25 cellular contexts compared by ENCODE assay signal in genomic region chr5:41683181-41683580, GRCh38.
A peak's percentile ranks its signal among the peaks of the same experiment; 100 is the strongest.
DNase-seq lines count a peak whose midpoint lies in the region; ATAC-seq and TF ChIP-seq lines count a peak whose summit lies in the region.
"Had no signal": no experiment of that assay in that cellular context is flagged by ENCODE, and none has a peak within 500 bp of the region (broad histone marks: within the 10 kb centered on the region; RNA-seq: fewer than 3 reads in every experiment).

No MANE protein-coding gene starts in this region.

- H3K4me1 ChIP-seq in left ventricle myocardium inferior = no peaks in the 10 kb centered on the region
- H3K4me1 ChIP-seq: BLaER1 treated with 17β-estradiol and CSF1 and Interleukin-3, amounts not matched to agents 10 nM and 100 nM; breast epithelium; esophagus muscularis mucosa; psoas muscle; tibial nerve had no signal

- no peak overlapping the region for H3K4me3 Mint-ChIP-seq in activated CD4-positive, alpha-beta T cell treated with anti-CD3 and anti-CD28 coated beads for 36 hours
- no peak overlapping the region for H3K4me3 Mint-ChIP-seq in stimulated activated naive CD8-positive, alpha-beta T cell treated with anti-CD3 and anti-CD28 coated beads, Interleukin-15, amount 100 ng/mL, for 72 hours
- H3K4me3 Mint-ChIP-seq: memory B cell, nephron had no signal

- no peaks in the 10 kb centered on the region for H3K36me3 ChIP-seq in left ventricle myocardium inferior
- H3K36me3 ChIP-seq: BLaER1 treated with 17β-estradiol and CSF1 and Interleukin-3, amounts not matched to agents 10 nM and 100 nM; breast epithelium; esophagus muscularis mucosa; tibial nerve had no signal

- peaks cover 3% of the 10 kb centered on the region for H3K9me3 Mint-ChIP-seq in activated CD4-positive, alpha-beta T cell treated with anti-CD3 and anti-CD28 coated beads for 36 hours (ENCODE audit: low read depth)
- peaks cover 0 to 5% of the 10 kb centered on the region in 2 donors for H3K9me3 Mint-ChIP-seq in stimulated activated naive CD8-positive, alpha-beta T cell treated with anti-CD3 and anti-CD28 coated beads, Interleukin-15, amount 100 ng/mL, for 72 hours

- ATAC-seq in activated CD4-positive, alpha-beta T cell treated with anti-CD3 and anti-CD28 coated beads for 36 hours = no peak
- ATAC-seq in GM21619 (IDR thresholded peaks at IDR 0.05; ENCODE audit: unreplicated experiment) = peak; percentile 76
- ATAC-seq in HG03378 (IDR thresholded peaks at IDR 0.05; ENCODE audit: unreplicated experiment) = peak; percentile 77
- ATAC-seq in stimulated activated naive CD8-positive, alpha-beta T cell treated with anti-CD3 and anti-CD28 coated beads, Interleukin-15, amount 100 ng/mL, for 72 hours = peak; percentile 48
- ATAC-seq: activated naive CD4-positive, alpha-beta T cell treated with anti-CD3 and anti-CD28 coated beads, Interleukin-2, amount 50 U/mL, for 72 hours; psoas muscle had no signal

- peaks cover 19% of the 10 kb centered on the region for H3K27me3 Mint-ChIP-seq in activated CD4-positive, alpha-beta T cell treated with anti-CD3 and anti-CD28 coated beads for 36 hours
- peaks cover 8% of the 10 kb centered on the region for H3K27me3 Mint-ChIP-seq in stimulated activated naive CD8-positive, alpha-beta T cell treated with anti-CD3 and anti-CD28 coated beads, Interleukin-15, amount 100 ng/mL, for 72 hours

- no peak overlapping the region for H3K27ac Mint-ChIP-seq in activated CD4-positive, alpha-beta T cell treated with anti-CD3 and anti-CD28 coated beads for 36 hours
- H3K27ac Mint-ChIP-seq in stimulated activated naive CD8-positive, alpha-beta T cell treated with anti-CD3 and anti-CD28 coated beads, Interleukin-15, amount 100 ng/mL, for 72 hours = no peak overlapping the region
- H3K27ac Mint-ChIP-seq: activated naive CD4-positive, alpha-beta T cell treated with anti-CD3 and anti-CD28 coated beads, Interleukin-2, amount 50 U/mL, for 72 hours; memory B cell; nephron had no signal

- no peaks in the 10 kb centered on the region for H3K27me3 ChIP-seq in left ventricle myocardium inferior (ENCODE audit: low read depth)
- H3K27me3 ChIP-seq: BLaER1 treated with 17β-estradiol and CSF1 and Interleukin-3, amounts not matched to agents 10 nM and 100 nM; breast epithelium; esophagus muscularis mucosa; tibial nerve had no signal

- TF ChIP-seq CTCF in left ventricle myocardium inferior (IDR thresholded peaks at IDR 0.05; ENCODE audit: borderline replicate concordance) = no peak

- CTCF ChIA-PET in activated CD4-positive, alpha-beta T cell treated with anti-CD3 and anti-CD28 coated beads for 36 hours (lab: Charles Lee) = no interaction called here

- intact Hi-C loops in activated CD4-positive, alpha-beta T cell treated with anti-CD3 and anti-CD28 coated beads for 36 hours (cut with DNase I, micrococcal nuclease) = no loop called here
- intact Hi-C loops in left ventricle myocardium inferior (cut with micrococcal nuclease) = no loop called here

- DNase-seq in activated CD4-positive, alpha-beta T cell treated with anti-CD3 and anti-CD28 coated beads for 36 hours = peak; percentile 11
- DNase-seq in activated CD4-positive, alpha-beta T cell treated with anti-CD3 and anti-CD28 coated beads for 1 hour = no peak
- DNase-seq in stimulated activated naive CD8-positive, alpha-beta T cell treated with anti-CD3 and anti-CD28 coated beads, Interleukin-15, amount 100 ng/mL, for 72 hours = peak in 1 of 2 donors; percentile 9
- DNase-seq in SIG-M5 (lab: John Stamatoyannopoulos, UW) (no peak), left ventricle myocardium inferior (no peak)
- no peak for DNase-seq in stimulated activated naive CD4-positive, alpha-beta T cell (lab: John Stamatoyannopoulos, UW)
- DNase-seq: 8988T; activated CD4-positive, alpha-beta T cell treated with anti-CD3 and anti-CD28 coated beads for 4 hours; head of caudate nucleus; IMR-90; MV-4-11; NCI-H2029; NCI-H524; psoas muscle; T-helper 9 cell had no signal

- no peaks in the 10 kb centered on the region for H3K36me3 Mint-ChIP-seq in activated CD4-positive, alpha-beta T cell treated with anti-CD3 and anti-CD28 coated beads for 36 hours (ENCODE audit: low read depth)

- no peaks in the 10 kb centered on the region for H3K4me1 Mint-ChIP-seq in activated CD4-positive, alpha-beta T cell treated with anti-CD3 and anti-CD28 coated beads for 36 hours
- no peaks in the 10 kb centered on the region for H3K4me1 Mint-ChIP-seq in stimulated activated naive CD8-positive, alpha-beta T cell treated with anti-CD3 and anti-CD28 coated beads, Interleukin-15, amount 100 ng/mL, for 72 hours
- H3K4me1 Mint-ChIP-seq: memory B cell, nephron had no signal

- POLR2A ChIA-PET in activated CD4-positive, alpha-beta T cell treated with anti-CD3 and anti-CD28 coated beads for 36 hours (lab: Charles Lee) = no interaction called here

- no peak overlapping the region for H3K4me3 ChIP-seq in left ventricle myocardium inferior
- H3K4me3 ChIP-seq: BLaER1 treated with 17β-estradiol and CSF1 and Interleukin-3, amounts not matched to agents 10 nM and 100 nM; breast epithelium; esophagus muscularis mucosa; psoas muscle; smooth muscle cell; tibial nerve had no signal

- H3K27ac ChIP-seq in left ventricle myocardium inferior (replicated peaks) = no peak overlapping the region
- H3K27ac ChIP-seq: BLaER1 treated with 17β-estradiol and CSF1 and Interleukin-3, amounts not matched to agents 10 nM and 100 nM; breast epithelium; esophagus muscularis mucosa; psoas muscle; tibial nerve had no signal

- peaks cover 17% of the 10 kb centered on the region for H3K9me3 ChIP-seq in left ventricle myocardium inferior (replicated peaks)
- H3K9me3 ChIP-seq: psoas muscle had no signal
